8 cellular contexts compared by ENCODE assay signal in genomic region chr12:121391619-121392324, GRCh38. TPM values are rescaled to one million over a fixed set of nuclear protein-coding genes. Genes with fewer than 3 reads are reported as not detected.
DNase-seq lines count a peak whose midpoint lies in the region; ATAC-seq and TF ChIP-seq lines count a peak whose summit lies in the region.
"Had no signal": no experiment of that assay in that cellular context is flagged by ENCODE, and none has a peak within 500 bp of the region (broad histone marks: within the 10 kb centered on the region; RNA-seq: fewer than 3 reads in every experiment).

No MANE protein-coding gene starts in this region.

- H3K4me1 Mint-ChIP-seq in stimulated activated effector memory CD8-positive, alpha-beta T cell treated with anti-CD3 and anti-CD28 coated beads, Interleukin-12 subunit alpha, Interleukin-12 subunit beta, amount 100 ng/mL, for 72 hours: peaks cover 20% of the 10 kb centered on the region

- H3K36me3 Mint-ChIP-seq in stimulated activated effector memory CD8-positive, alpha-beta T cell treated with anti-CD3 and anti-CD28 coated beads, Interleukin-12 subunit alpha, Interleukin-12 subunit beta, amount 100 ng/mL, for 72 hours: no peaks in the 10 kb centered on the region

- no peak overlapping the region for H3K9ac ChIP-seq in SK-N-MC (ENCODE audit: insufficient read length)

- H3K36me3 ChIP-seq in SK-N-MC (ENCODE audit: insufficient read depth, low read length): no peaks in the 10 kb centered on the region
- H3K36me3 ChIP-seq: SJCRH30 had no signal

- no peaks in the 10 kb centered on the region for H3K9me3 ChIP-seq in SK-N-MC (ENCODE audit: low read depth, low read length)
- H3K9me3 ChIP-seq: SJCRH30 had no signal

- DNase-seq in SK-N-MC (ENCODE audit: low read depth, low spot score) (peak; percentile 47), fibroblast of the aortic adventitia (ENCODE audit: low read depth) (peak; percentile 66), iPS-NIHi7 (ENCODE audit: extremely low spot score) (no peak), ACHN (no peak)
- DNase-seq in stimulated activated effector memory CD8-positive, alpha-beta T cell treated with anti-CD3 and anti-CD28 coated beads, Interleukin-12 subunit alpha, Interleukin-12 subunit beta, amount 100 ng/mL, for 72 hours (ENCODE audit: low spot score in 2 of 2): peak; percentile 9 to 62

- H3K4me3 ChIP-seq in SK-N-MC (no peak overlapping the region), fibroblast of the aortic adventitia (ENCODE audit: low read depth, low read length) (no peak overlapping the region)
- H3K4me3 ChIP-seq: SJCRH30 had no signal

- no peak for TF ChIP-seq CTCF in fibroblast of the aortic adventitia (IDR thresholded peaks at IDR 0.05; ENCODE audit: insufficient read depth, low read length)

- H3K27ac ChIP-seq in SK-N-MC: no peak overlapping the region
- H3K27ac ChIP-seq: SJCRH30 had no signal

- no peaks in the 10 kb centered on the region for H3K9me3 Mint-ChIP-seq in stimulated activated effector memory CD8-positive, alpha-beta T cell treated with anti-CD3 and anti-CD28 coated beads, Interleukin-12 subunit alpha, Interleukin-12 subunit beta, amount 100 ng/mL, for 72 hours

- ATAC-seq in GM21447 (IDR thresholded peaks at IDR 0.05; ENCODE audit: unreplicated experiment) (peak; percentile 72), HG03139 (IDR thresholded peaks at IDR 0.05; ENCODE audit: unreplicated experiment) (no peak)
- peak; percentile 88 for ATAC-seq in stimulated activated effector memory CD8-positive, alpha-beta T cell treated with anti-CD3 and anti-CD28 coated beads, Interleukin-12 subunit alpha, Interleukin-12 subunit beta, amount 100 ng/mL, for 72 hours

- H3K4me3 Mint-ChIP-seq in stimulated activated effector memory CD8-positive, alpha-beta T cell treated with anti-CD3 and anti-CD28 coated beads, Interleukin-12 subunit alpha, Interleukin-12 subunit beta, amount 100 ng/mL, for 72 hours: peak overlapping the region; percentile 35

- H3K27ac Mint-ChIP-seq in stimulated activated effector memory CD8-positive, alpha-beta T cell treated with anti-CD3 and anti-CD28 coated beads, Interleukin-12 subunit alpha, Interleukin-12 subunit beta, amount 100 ng/mL, for 72 hours: peak overlapping the region; percentile 63

- in situ Hi-C loops in ACHN (cut with HindIII; ENCODE audit: low pct_ligation_motif_present, low pct_unique_long_range_greater_than_20kb, low sequenced_read_pairs): no loop called here

RNA-seq across cellular contexts. Expression of gene RNF34, which starts 8.1 kb away (rescaled TPM):
- total RNA-seq in fibroblast of the aortic adventitia (ENCODE audit: low replicate concordance): 36.9 and 55.1 TPM in 2 replicates

RNA-seq across cellular contexts. Expression of gene ANAPC5, which starts 39.6 kb away (rescaled TPM):
- 148 and 209 TPM in 2 replicates for total RNA-seq in fibroblast of the aortic adventitia (ENCODE audit: low replicate concordance)

Comparison
In these comparisons a context has a peak if more than half of its experiments do, and no peak if none do; other contexts are left out.
1. DNase-seq: peak in SK-N-MC (single experiment), fibroblast of the aortic adventitia (single experiment) and stimulated activated effector memory CD8-positive, alpha-beta T cell treated with anti-CD3 and anti-CD28 coated beads, Interleukin-12 subunit alpha, Interleukin-12 subunit beta, amount 100 ng/mL, for 72 hours (2 of 2); none in iPS-NIHi7 (single experiment) and ACHN (single experiment).